Comparison of ENCODE assay signal across 13 cellular contexts in genomic region chr1:29713857-29714256, GRCh38.
DNase-seq lines count a peak whose midpoint lies in the region; ATAC-seq and TF ChIP-seq lines count a peak whose summit lies in the region.
"Had no signal": no experiment of that assay in that cellular context is flagged by ENCODE, and none has a peak within 500 bp of the region (broad histone marks: within the 10 kb centered on the region; RNA-seq: fewer than 3 reads in every experiment).

No MANE protein-coding gene starts in this region.

- H3K36me3 Mint-ChIP-seq in progenitor cell of endocrine pancreas (ENCODE audit: insufficient read depth): no peaks in the 10 kb centered on the region
- H3K36me3 Mint-ChIP-seq in activated T-cell treated with anti-CD3 and anti-CD28 coated beads, Interleukin-2, amount 50 U/mL, for 4 hours (ENCODE audit: insufficient read depth): no peaks in the 10 kb centered on the region

- H3K4me3 ChIP-seq in fibroblast of villous mesenchyme (ENCODE audit: low read depth, low read length) (no peak overlapping the region), ovary (no peak overlapping the region)
- H3K4me3 ChIP-seq: sigmoid colon, tibial nerve had no signal

- no peak for ATAC-seq in activated T-cell treated with anti-CD3 and anti-CD28 coated beads, Interleukin-2, amount 50 U/mL, for 4 hours
- ATAC-seq: activated T-helper 17 cell treated with anti-CD3 and anti-CD28 coated beads, Interleukin-2, amount 50 U/mL, for 72 hours had no signal

- peak; percentile 45 for TF ChIP-seq CTCF in AG09319 (IDR thresholded peaks at IDR 0.05; ENCODE audit: low read depth, low read length)
- peak; percentile 25; the same call in 1 of the 3 replicates for TF ChIP-seq CTCF in GM12872 (IDR thresholded peaks at IDR 0.05; ENCODE audit: insufficient read depth, low read depth, low read length)
- peak; percentile 63 for TF ChIP-seq CTCF in VCaP (conservative IDR thresholded peaks at IDR 0.05)
- peak; percentile 42 for TF ChIP-seq CTCF in fibroblast of villous mesenchyme (IDR thresholded peaks at IDR 0.05; ENCODE audit: insufficient read depth, low read depth, low read length)
- no peak for TF ChIP-seq CTCF in ovary (IDR thresholded peaks at IDR 0.05)
- TF ChIP-seq CTCF in progenitor cell of endocrine pancreas (IDR thresholded peaks at IDR 0.05; ENCODE audit: unreplicated experiment): no peak

- H3K9me3 Mint-ChIP-seq in progenitor cell of endocrine pancreas (ENCODE audit: low read depth): peaks cover 12% of the 10 kb centered on the region
- peaks cover 9% of the 10 kb centered on the region for H3K9me3 Mint-ChIP-seq in activated T-cell treated with anti-CD3 and anti-CD28 coated beads, Interleukin-2, amount 50 U/mL, for 4 hours

- 33 to 48% (median 43%) methylated on average over 1 of the region's 1 CpG for WGBS in ovary, 3 donors

- H3K36me3 ChIP-seq in ovary: no peaks in the 10 kb centered on the region
- H3K36me3 ChIP-seq: sigmoid colon, tibial nerve had no signal

- H3K27me3 Mint-ChIP-seq in progenitor cell of endocrine pancreas: peaks cover 2% of the 10 kb centered on the region
- peaks cover 26% of the 10 kb centered on the region for H3K27me3 Mint-ChIP-seq in activated T-cell treated with anti-CD3 and anti-CD28 coated beads, Interleukin-2, amount 50 U/mL, for 4 hours (ENCODE audit: low read depth)

- intact Hi-C loops in ovary (cut with DNase I): no loop called here

- TF ChIP-seq POLR2A in ovary (IDR thresholded peaks at IDR 0.05): no peak

- no peak overlapping the region for H3K4me3 Mint-ChIP-seq in progenitor cell of endocrine pancreas (ENCODE audit: low read depth)
- no peak overlapping the region for H3K4me3 Mint-ChIP-seq in activated T-cell treated with anti-CD3 and anti-CD28 coated beads, Interleukin-2, amount 50 U/mL, for 4 hours
- H3K4me3 Mint-ChIP-seq: activated T-helper 17 cell treated with anti-CD3 and anti-CD28 coated beads, Interleukin-2, amount 50 U/mL, for 72 hours had no signal

- TF ChIP-seq EP300 in ovary (IDR thresholded peaks at IDR 0.05): no peak

- DNase-seq in AG09319 (ENCODE audit: extremely low read depth, low read depth) (no peak), fibroblast of villous mesenchyme (ENCODE audit: low read depth) (no peak), COLO668 (lab: John Stamatoyannopoulos, UW; ENCODE audit: unreplicated experiment) (no peak), ovary (no peak), progenitor cell of endocrine pancreas (ENCODE audit: low spot score, unreplicated experiment) (no peak)
- no peak for DNase-seq in activated T-cell treated with anti-CD3 and anti-CD28 coated beads, Interleukin-2, amount 50 U/mL, for 4 hours
- DNase-seq: NCI-H187, RPMI8226, sigmoid colon had no signal

- no peaks in the 10 kb centered on the region for H3K27me3 ChIP-seq in ovary
- H3K27me3 ChIP-seq: sigmoid colon, tibial nerve had no signal

- no peak overlapping the region for H3K27ac Mint-ChIP-seq in progenitor cell of endocrine pancreas
- H3K27ac Mint-ChIP-seq: activated T-helper 17 cell treated with anti-CD3 and anti-CD28 coated beads, Interleukin-2, amount 50 U/mL, for 72 hours had no signal

- H3K4me1 ChIP-seq in ovary (ENCODE audit: insufficient read depth): no peaks in the 10 kb centered on the region
- H3K4me1 ChIP-seq: sigmoid colon, tibial nerve had no signal

- no peaks in the 10 kb centered on the region for H3K9me3 ChIP-seq in ovary
- H3K9me3 ChIP-seq: sigmoid colon had no signal

- H3K4me1 Mint-ChIP-seq in progenitor cell of endocrine pancreas (ENCODE audit: low read depth): no peaks in the 10 kb centered on the region
- H3K4me1 Mint-ChIP-seq in activated T-cell treated with anti-CD3 and anti-CD28 coated beads, Interleukin-2, amount 50 U/mL, for 4 hours (ENCODE audit: low read depth): peaks cover 2% of the 10 kb centered on the region

- no peak overlapping the region for H3K27ac ChIP-seq in VCaP
- H3K27ac ChIP-seq in ovary: no peak overlapping the region
- H3K27ac ChIP-seq: sigmoid colon, tibial nerve had no signal

Comparison
In these comparisons a context has a peak if more than half of its experiments do, and no peak if none do; other contexts are left out.
1. CTCF ChIP-seq: peak in AG09319 (single experiment), GM12872 (single experiment), VCaP (single experiment) and fibroblast of villous mesenchyme (single experiment); none in ovary (0 of 3) and progenitor cell of endocrine pancreas (single experiment).